ENCODE assay signal across 20 cellular contexts in the genomic region with DNA sequence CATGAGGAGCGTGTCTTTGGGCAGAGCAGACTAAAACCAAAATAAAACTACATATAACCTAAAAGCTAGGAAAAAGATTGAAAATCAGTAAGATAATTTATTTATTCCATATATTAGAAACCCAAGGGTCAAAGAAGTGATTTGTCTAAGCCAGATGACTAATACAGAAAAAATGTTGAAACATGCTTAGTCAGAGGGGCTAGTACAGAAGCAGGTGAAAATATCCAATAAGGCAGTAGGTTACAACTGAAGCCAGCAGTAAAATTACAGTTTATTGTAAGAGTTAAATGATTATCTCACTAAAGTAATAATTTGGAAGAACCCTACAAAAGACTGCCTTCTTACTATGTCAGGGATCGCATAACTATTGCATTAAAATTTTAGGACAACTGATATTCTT.
"Had no signal": no experiment of that assay in that cellular context is flagged by ENCODE, and none has a peak within 500 bp of the region (broad histone marks: within the 10 kb centered on the region; RNA-seq: fewer than 3 reads in every experiment).

No MANE protein-coding gene starts in this region.

- H3K36me3 ChIP-seq: adrenal gland, neutrophil, suprapubic skin had no signal

- H3K36me3 Mint-ChIP-seq: activated naive CD4-positive, alpha-beta T cell treated with anti-CD3 and anti-CD28 coated beads, Interleukin-2, amount 10 ng/mL, durations not matched to agents 7 days and 5 days; type B pancreatic cell had no signal

- H3K9me3 Mint-ChIP-seq: endodermal cell, type B pancreatic cell had no signal

- H3K27ac ChIP-seq: adrenal gland, body of pancreas, neutrophil, suprapubic skin had no signal

- ATAC-seq: body of pancreas; esophagus mucosa; mucosa of descending colon; naive thymus-derived CD8-positive, alpha-beta T cell; sciatic nerve; stimulated activated naive CD8-positive, alpha-beta T cell treated with anti-CD3 and anti-CD28 coated beads, Interleukin-15, Interleukin-2, amounts not matched to agents 100 U/mL and 50 U/mL, for 24 hours had no signal

- H3K4me1 Mint-ChIP-seq: activated CD4-positive, alpha-beta T cell treated with anti-CD3 and anti-CD28 coated beads, Interleukin-2, amount 10 ng/mL, durations not matched to agents 7 days and 5 days; activated naive CD4-positive, alpha-beta T cell treated with anti-CD3 and anti-CD28 coated beads, Interleukin-2, amount 10 ng/mL, durations not matched to agents 7 days and 5 days; endodermal cell; naive thymus-derived CD8-positive, alpha-beta T cell had no signal

- H3K9me3 ChIP-seq: adrenal gland, body of pancreas, mucosa of descending colon, neutrophil, suprapubic skin had no signal

- H3K4me1 ChIP-seq: adrenal gland, body of pancreas, suprapubic skin had no signal

- H3K27me3 Mint-ChIP-seq: activated CD4-positive, alpha-beta T cell treated with anti-CD3 and anti-CD28 coated beads, Interleukin-2, amount 10 ng/mL, durations not matched to agents 7 days and 5 days; activated naive CD4-positive, alpha-beta T cell treated with anti-CD3 and anti-CD28 coated beads, Interleukin-2, amount 10 ng/mL, durations not matched to agents 7 days and 5 days; naive thymus-derived CD8-positive, alpha-beta T cell; progenitor cell of endocrine pancreas; type B pancreatic cell had no signal

- H3K4me3 ChIP-seq: adrenal gland, body of pancreas, mucosa of descending colon, suprapubic skin had no signal

- DNase-seq: activated CD4-positive, alpha-beta T cell treated with anti-CD3 and anti-CD28 coated beads, Interleukin-2, amount 10 ng/mL, durations not matched to agents 7 days and 5 days; activated CD4-positive, CD25-positive, alpha-beta regulatory T cell; activated naive CD4-positive, alpha-beta T cell treated with anti-CD3 and anti-CD28 coated beads, Interleukin-2, amount 10 ng/mL, durations not matched to agents 7 days and 5 days; adrenal gland; body of pancreas; cerebellar nuclear complex; endodermal cell; glutamatergic neuron; mucosa of descending colon; naive thymus-derived CD8-positive, alpha-beta T cell; stimulated activated CD4-positive, alpha-beta T cell treated with anti-CD3 and anti-CD28 coated beads, Interleukin-2, amount 100 ng/mL, for 24 hours; stimulated activated naive CD8-positive, alpha-beta T cell treated with anti-CD3 and anti-CD28 coated beads, Interleukin-15, Interleukin-2, amounts not matched to agents 100 U/mL and 50 U/mL, for 24 hours had no signal

- H3K27me3 ChIP-seq: adrenal gland, body of pancreas, neutrophil, suprapubic skin had no signal

- H3K4me3 Mint-ChIP-seq: activated CD4-positive, alpha-beta T cell treated with anti-CD3 and anti-CD28 coated beads, Interleukin-2, amount 10 ng/mL, durations not matched to agents 7 days and 5 days; activated naive CD4-positive, alpha-beta T cell treated with anti-CD3 and anti-CD28 coated beads, Interleukin-2, amount 10 ng/mL, durations not matched to agents 7 days and 5 days; endodermal cell; naive thymus-derived CD8-positive, alpha-beta T cell; T-helper 1 cell treated with Interleukin-12 subunit alpha and Interleukin-12 subunit beta and Interleukin-4 antibody, amounts not matched to agents 30 μg/mL and 1 μg/mL, for 36 hours; type B pancreatic cell had no signal

- H3K27ac Mint-ChIP-seq: activated CD4-positive, alpha-beta T cell treated with anti-CD3 and anti-CD28 coated beads, Interleukin-2, amount 10 ng/mL, durations not matched to agents 7 days and 5 days; activated naive CD4-positive, alpha-beta T cell treated with anti-CD3 and anti-CD28 coated beads, Interleukin-2, amount 10 ng/mL, durations not matched to agents 7 days and 5 days; activated T-helper 2 cell treated with anti-CD3 and anti-CD28 coated beads, Interferon-gamma antibody, Interleukin-2, Interleukin-4, amounts not matched to agents 10 μg/mL and 5 μg/mL and 100 μg/mL, durations not matched to agents 14 hours and 24 hours and 36 hours; endodermal cell; naive thymus-derived CD8-positive, alpha-beta T cell; progenitor cell of endocrine pancreas; T-helper 1 cell treated with Interleukin-12 subunit alpha and Interleukin-12 subunit beta and Interleukin-4 antibody, amounts not matched to agents 30 μg/mL and 1 μg/mL, for 36 hours; type B pancreatic cell had no signal
